ENCODE assay signal across 1 cellular context in genomic region chr18:35469696-35470095, GRCh38.
TF ChIP-seq lines count a peak whose summit lies in the region.

No MANE protein-coding gene starts in this region.

TF ChIP-seq in IMR-90, 13 proteins besides CTCF, POLR2A, EP300 and RAD21 (continued from another document):
- no peak for TF ChIP-seq ELK1 (IDR thresholded peaks at IDR 0.05; ENCODE audit: borderline replicate concordance, low read depth, low read length)
- no peak for TF ChIP-seq RCOR1 (IDR thresholded peaks at IDR 0.05; ENCODE audit: insufficient replicate concordance, low read length)
TF ChIP-seq in IMR-90: peak in this region for 2.
